In genomic region chr3:73203633-73204032, GRCh38 we compare ENCODE assay signal across 28 cellular contexts.
"Had no signal": no experiment of that assay in that cellular context is flagged by ENCODE, and none has a peak within 500 bp of the region (broad histone marks: within the 10 kb centered on the region; RNA-seq: fewer than 3 reads in every experiment).

No MANE protein-coding gene starts in this region.

- H3K4me3 ChIP-seq: colonic mucosa, coronary artery, dorsolateral prefrontal cortex, esophagus muscularis mucosa, esophagus squamous epithelium, gastrocnemius medialis, gastroesophageal sphincter, heart left ventricle, heart right ventricle, hepatocyte had no signal

- H3K79me2 ChIP-seq: hepatocyte had no signal

- H3K4me1 ChIP-seq: colonic mucosa, esophagus muscularis mucosa, esophagus squamous epithelium, foreskin keratinocyte, gastrocnemius medialis, gastroesophageal sphincter had no signal

- H2AFZ ChIP-seq: hepatocyte had no signal

- ATAC-seq: effector memory CD8-positive, alpha-beta T cell; esophagus mucosa; foreskin keratinocyte; gastrocnemius medialis; gastroesophageal sphincter; heart left ventricle; heart right ventricle had no signal

- H3K36me3 ChIP-seq: colonic mucosa, esophagus muscularis mucosa, esophagus squamous epithelium, gastrocnemius medialis, gastroesophageal sphincter, heart left ventricle, heart right ventricle had no signal

- H3K4me2 ChIP-seq: hepatocyte had no signal

- FAIRE-seq: endometrium, endothelial cell of umbilical vein, frontal cortex had no signal

- H3K9me3 ChIP-seq: colonic mucosa, esophagus muscularis mucosa, esophagus squamous epithelium, gastrocnemius medialis, gastroesophageal sphincter, heart left ventricle, heart right ventricle had no signal

- DNase-seq: colonic mucosa; cortex of kidney; dermis blood vessel endothelial cell; dorsolateral prefrontal cortex; effector CD4-positive, alpha-beta T cell; effector CD8-positive, alpha-beta T cell; effector memory CD4-positive, alpha-beta T cell; effector memory CD8-positive, alpha-beta T cell; endodermal cell; erythroblast; esophagus squamous epithelium; foreskin fibroblast; foreskin keratinocyte; foreskin melanocyte; gastrocnemius medialis; glutamatergic neuron; head of caudate nucleus; heart left ventricle; heart right ventricle had no signal

- H3K27ac ChIP-seq: colonic mucosa, coronary artery, dorsolateral prefrontal cortex, epithelial cell of prostate, esophagus muscularis mucosa, esophagus squamous epithelium, foreskin keratinocyte, gastrocnemius medialis, gastroesophageal sphincter, heart left ventricle, heart right ventricle, hepatocyte had no signal

- H3K27me3 ChIP-seq: colonic mucosa, esophagus muscularis mucosa, esophagus squamous epithelium, gastrocnemius medialis, gastroesophageal sphincter, heart left ventricle, heart right ventricle, hepatocyte had no signal
